ENCODE assay signal across 8 cellular contexts in the genomic region with DNA sequence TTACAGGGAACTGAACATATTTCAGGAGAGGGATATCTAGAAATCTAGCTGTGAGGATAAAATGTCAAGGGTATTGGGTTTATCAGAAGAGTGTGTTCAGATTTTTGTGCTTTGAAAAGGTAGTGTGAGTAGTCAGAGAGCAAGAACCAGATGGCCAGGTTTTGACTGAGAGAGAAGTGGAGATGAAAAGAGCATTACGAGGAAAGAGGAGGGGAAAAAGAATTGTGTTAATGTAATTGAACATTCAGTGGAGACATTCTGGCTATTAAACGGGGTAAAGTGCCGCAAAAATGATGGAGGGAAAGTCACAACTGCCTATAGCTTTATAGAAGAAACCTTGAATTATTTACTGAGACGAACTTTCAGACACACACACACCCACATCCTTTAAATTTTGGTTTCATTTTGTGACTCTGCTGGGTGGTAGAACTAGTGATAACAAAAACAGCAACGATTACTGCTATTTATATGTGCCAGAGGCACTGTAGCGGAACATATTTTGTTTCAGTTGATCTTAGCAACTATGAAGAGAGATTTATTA.
DNase-seq lines count a peak whose midpoint lies in the region; ATAC-seq and TF ChIP-seq lines count a peak whose summit lies in the region.

No MANE protein-coding gene starts in this region.

- H3K27ac Mint-ChIP-seq in stimulated activated naive B cell treated with anti-CD40 and anti-IgM and Interleukin-4, amounts not matched to agents 10 μg/mL and 1 μg/mL and 100 μg/mL, for 72 hours = no peak overlapping the region

- H3K36me3 Mint-ChIP-seq in stimulated activated naive B cell treated with anti-CD40 and anti-IgM and Interleukin-4, amounts not matched to agents 10 μg/mL and 1 μg/mL and 100 μg/mL, for 72 hours = peaks cover 10 to 27% of the 10 kb centered on the region in 2 donors

- no peaks in the 10 kb centered on the region for H3K9me3 ChIP-seq in fibroblast of lung (ENCODE audit: control insufficient read depth, insufficient read depth, low read depth, low read length)

- peaks cover 16 to 22% of the 10 kb centered on the region in 2 donors for H3K4me1 Mint-ChIP-seq in stimulated activated naive B cell treated with anti-CD40 and anti-IgM and Interleukin-4, amounts not matched to agents 10 μg/mL and 1 μg/mL and 100 μg/mL, for 72 hours

- DNase-seq in GM13976 (ENCODE audit: low spot score) = peak; percentile 47
- peak; percentile 33 to 72 for DNase-seq in NCI-H524 (lab: John Stamatoyannopoulos, UW)
- DNase-seq in fibroblast of lung (ENCODE audit: low read depth in 2 of 2) = peak; percentile 31 to 43
- DNase-seq in stimulated activated naive B cell treated with anti-CD40 and anti-IgM and Interleukin-4, amounts not matched to agents 10 μg/mL and 1 μg/mL and 100 μg/mL, for 72 hours = no peak
- no peak for DNase-seq in stimulated activated CD4-positive, alpha-beta T cell treated with anti-CD3 and anti-CD28 coated beads, Interleukin-2, amount 100 ng/mL, for 24 hours
- no peak for DNase-seq in putamen (ENCODE audit: low spot score)
- no peak for DNase-seq in activated naive CD4-positive, alpha-beta T cell (lab: John Stamatoyannopoulos, UW)

- H3K27me3 ChIP-seq in fibroblast of lung (ENCODE audit: control insufficient read depth, insufficient read depth, low read length) = no peaks in the 10 kb centered on the region

- no peaks in the 10 kb centered on the region for H4K20me1 ChIP-seq in fibroblast of lung (ENCODE audit: control insufficient read depth, extremely low read depth, insufficient read depth, low read length)

- no peaks in the 10 kb centered on the region for H3K27me3 Mint-ChIP-seq in stimulated activated naive B cell treated with anti-CD40 and anti-IgM and Interleukin-4, amounts not matched to agents 10 μg/mL and 1 μg/mL and 100 μg/mL, for 72 hours

- no peaks in the 10 kb centered on the region for H3K4me1 ChIP-seq in fibroblast of lung (ENCODE audit: control insufficient read depth, extremely low read depth, insufficient read depth, low read length)

- peak overlapping the region; percentile 78 for H3K27ac ChIP-seq in fibroblast of lung (ENCODE audit: insufficient read depth, low read length)

- in situ Hi-C loops in GM13976 (cut with MboI; ENCODE audit: low sequenced_read_pairs, unreplicated experiment) = no loop called here

- H3K4me3 ChIP-seq in fibroblast of lung (replicated peaks in 1 of 4; ENCODE audit: control extremely low read depth in 1 of 4, insufficient read depth in 1 of 4, low read depth in 3 of 4, low read length in 4 of 4) = peak overlapping the region; percentile 53 to 73 (median 57)

- ATAC-seq in GM21723 (IDR thresholded peaks at IDR 0.05; ENCODE audit: unreplicated experiment) = peak; percentile 91
- peak; percentile 94 for ATAC-seq in stimulated activated naive B cell treated with anti-CD40 and anti-IgM and Interleukin-4, amounts not matched to agents 10 μg/mL and 1 μg/mL and 100 μg/mL, for 72 hours (replicated peaks)

- TF ChIP-seq CTCF in GM13976 (IDR thresholded peaks at IDR 0.05; ENCODE audit: borderline replicate concordance, control extremely low read depth, extremely low read depth, insufficient read depth, missing control alignments) (no peak), fibroblast of lung (conservative IDR thresholded peaks at IDR 0.05 in 1 of 2, IDR thresholded peaks at IDR 0.05 in 1 of 2; ENCODE audit: low read depth in 1 of 2, low read length in 2 of 2) (no peak)

- no peaks in the 10 kb centered on the region for H3K9me3 Mint-ChIP-seq in stimulated activated naive B cell treated with anti-CD40 and anti-IgM and Interleukin-4, amounts not matched to agents 10 μg/mL and 1 μg/mL and 100 μg/mL, for 72 hours

- peak overlapping the region; percentile 88 for H3K4me2 ChIP-seq in fibroblast of lung (ENCODE audit: extremely low read depth, insufficient read depth, low read length)

- no peaks in the 10 kb centered on the region for H3K36me3 ChIP-seq in fibroblast of lung (ENCODE audit: control insufficient read depth, insufficient read depth, low read length)

- peak overlapping the region; percentile 33 for H3K9ac ChIP-seq in fibroblast of lung (ENCODE audit: insufficient read depth, low read length)

- no peaks in the 10 kb centered on the region for H3K79me2 ChIP-seq in fibroblast of lung (ENCODE audit: control insufficient read depth, insufficient read depth, low read length)

- peak overlapping the region; percentile 73 for H2AFZ ChIP-seq in fibroblast of lung (ENCODE audit: low read length)

- H3K4me3 Mint-ChIP-seq in stimulated activated naive B cell treated with anti-CD40 and anti-IgM and Interleukin-4, amounts not matched to agents 10 μg/mL and 1 μg/mL and 100 μg/mL, for 72 hours = no peak overlapping the region

Comparison
In these comparisons a context has a peak if more than half of its experiments do, and no peak if none do; other contexts are left out.
1. DNase-seq: peak in GM13976 (single experiment), NCI-H524 (2 of 2) and fibroblast of lung (2 of 2); none in stimulated activated naive B cell treated with anti-CD40 and anti-IgM and Interleukin-4, amounts not matched to agents 10 μg/mL and 1 μg/mL and 100 μg/mL, for 72 hours (single experiment), stimulated activated CD4-positive, alpha-beta T cell treated with anti-CD3 and anti-CD28 coated beads, Interleukin-2, amount 100 ng/mL, for 24 hours (0 of 2), putamen (single experiment) and activated naive CD4-positive, alpha-beta T cell (0 of 4).